In genomic region chr1:89938171-89939055, GRCh38 we compare ENCODE assay signal across 1 cellular context.
TF ChIP-seq lines count a peak whose summit lies in the region.

No MANE protein-coding gene starts in this region.

TF ChIP-seq in HepG2, 621 proteins besides CTCF, POLR2A, EP300 and RAD21 (continued from another document and continues in another):
- TF ChIP-seq SNAPC4 (CRISPR knock-in tag; IDR thresholded peaks at IDR 0.05) (no peak), CHD4 (IDR thresholded peaks at IDR 0.05; ENCODE audit: borderline replicate concordance, low read length) (no peak; the same call in 1 of the 2 replicates), HMGA1 (CRISPR knock-in tag; conservative IDR thresholded peaks at IDR 0.05) (no peak), TBX2 (CRISPR knock-in tag; IDR thresholded peaks at IDR 0.05; ENCODE audit: borderline replicate concordance) (peak; percentile 25; the same call in 1 of the 2 replicates), GMEB1 (CRISPR knock-in tag; IDR thresholded peaks at IDR 0.05; ENCODE audit: borderline replicate concordance) (no peak), MEIS2 (CRISPR knock-in tag; IDR thresholded peaks at IDR 0.05) (no peak), ZBTB43 (CRISPR knock-in tag; conservative IDR thresholded peaks at IDR 0.05) (0 out of 2 replicates have a peak, but pooled peaks have one; percentile 30), ZNF232 (CRISPR knock-in tag; IDR thresholded peaks at IDR 0.05; ENCODE audit: borderline replicate concordance) (no peak), ZBTB37 (CRISPR knock-in tag; IDR thresholded peaks at IDR 0.05) (no peak), RFXANK (CRISPR knock-in tag; IDR thresholded peaks at IDR 0.05) (no peak), ZNF598 (CRISPR knock-in tag; IDR thresholded peaks at IDR 0.05; ENCODE audit: borderline replicate concordance) (no peak), ARHGAP35 (CRISPR knock-in tag; IDR thresholded peaks at IDR 0.05; ENCODE audit: borderline replicate concordance) (no peak), PHF21A (CRISPR knock-in tag; IDR thresholded peaks at IDR 0.05) (no peak), ZNF646 (CRISPR knock-in tag; IDR thresholded peaks at IDR 0.05) (no peak), NFE2L2 (IDR thresholded peaks at IDR 0.05; ENCODE audit: low read length) (peak; percentile 100), ZNF710 (CRISPR knock-in tag; IDR thresholded peaks at IDR 0.05; ENCODE audit: borderline replicate concordance) (0 out of 2 replicates have a peak, but pooled peaks have one; percentile 24), HOXD1 (CRISPR knock-in tag; IDR thresholded peaks at IDR 0.05) (no peak), FOXJ3 (CRISPR knock-in tag; IDR thresholded peaks at IDR 0.05; ENCODE audit: borderline replicate concordance) (peak; percentile 60; the same call in 1 of the 2 replicates), ZNF567 (CRISPR knock-in tag; IDR thresholded peaks at IDR 0.05; ENCODE audit: borderline replicate concordance) (no peak), GPBP1L1 (CRISPR knock-in tag; IDR thresholded peaks at IDR 0.05) (no peak), RBFOX2 (IDR thresholded peaks at IDR 0.05; ENCODE audit: low read depth, low read length) (no peak), ZKSCAN1 (IDR thresholded peaks at IDR 0.05; ENCODE audit: low read length) (no peak), JUN (CRISPR knock-in tag; IDR thresholded peaks at IDR 0.05) (no peak), YY1 (IDR thresholded peaks at IDR 0.05; ENCODE audit: insufficient read depth, insufficient replicate concordance, low read depth, low read length) (no peak), SPEN (CRISPR knock-in tag; IDR thresholded peaks at IDR 0.05; ENCODE audit: low read depth) (no peak), IRF1 (CRISPR knock-in tag; IDR thresholded peaks at IDR 0.05; ENCODE audit: low read depth) (no peak), ZNF317 (CRISPR knock-in tag; IDR thresholded peaks at IDR 0.05) (no peak), BCLAF1 (IDR thresholded peaks at IDR 0.05) (no peak), RBAK (CRISPR knock-in tag; IDR thresholded peaks at IDR 0.05) (no peak), ZNF263 (CRISPR knock-in tag; IDR thresholded peaks at IDR 0.05) (no peak), ZFP37 (CRISPR knock-in tag; IDR thresholded peaks at IDR 0.05; ENCODE audit: borderline replicate concordance) (no peak)
